17 cellular contexts compared by ENCODE assay signal in the genomic region with DNA sequence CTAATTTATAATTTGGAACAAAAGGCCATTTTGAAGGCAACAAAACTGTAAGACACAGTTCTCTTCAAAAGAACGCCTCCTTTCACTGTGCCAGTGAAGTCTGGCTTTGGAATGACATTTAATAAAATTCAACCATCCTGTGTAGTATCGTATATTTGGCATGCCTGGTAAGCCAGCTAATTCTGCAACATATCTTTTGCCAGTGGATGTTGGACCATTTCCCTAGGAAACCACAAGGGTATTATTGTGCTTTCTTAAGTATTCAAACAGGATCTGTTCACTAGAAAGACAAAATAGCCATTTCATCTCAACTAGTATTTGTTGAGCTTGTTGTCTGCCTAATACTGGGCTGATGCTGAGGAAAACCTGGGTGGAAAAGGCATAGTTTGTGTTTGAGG.
DNase-seq lines count a peak whose midpoint lies in the region; ATAC-seq and TF ChIP-seq lines count a peak whose summit lies in the region.
"Had no signal": no experiment of that assay in that cellular context is flagged by ENCODE, and none has a peak within 500 bp of the region (broad histone marks: within the 10 kb centered on the region; RNA-seq: fewer than 3 reads in every experiment).

No MANE protein-coding gene starts in this region.

- ATAC-seq in PC-3 (peak; percentile 63), HG03520 (IDR thresholded peaks at IDR 0.05; ENCODE audit: unreplicated experiment) (no peak)
- ATAC-seq in stimulated activated effector memory CD8-positive, alpha-beta T cell treated with anti-CD3 and anti-CD28 coated beads, Interleukin-12 subunit alpha, Interleukin-12 subunit beta, amount 100 ng/mL, for 72 hours, result no peak
- ATAC-seq: gastroesophageal sphincter had no signal

- CTCF ChIA-PET in PC-3 (lab: Charles Lee), result interaction anchor here (1.4 kb wide), 1 partner anchor 79 kb away, joined by 8 read pairs; no protein-coding TSS in a partner anchor

- H3K79me2 ChIP-seq in PC-3 (ENCODE audit: low read length) (no peaks in the 10 kb centered on the region), osteoblast (ENCODE audit: insufficient read depth, low read length) (no peaks in the 10 kb centered on the region)

- no peak overlapping the region for H2AFZ ChIP-seq in PC-3 (ENCODE audit: low read length)
- H2AFZ ChIP-seq in osteoblast (ENCODE audit: low read length), result no peak overlapping the region

- no peak overlapping the region for H3K4me3 Mint-ChIP-seq in stimulated activated effector memory CD8-positive, alpha-beta T cell treated with anti-CD3 and anti-CD28 coated beads, Interleukin-12 subunit alpha, Interleukin-12 subunit beta, amount 100 ng/mL, for 72 hours
- H3K4me3 Mint-ChIP-seq: nephron progenitor cell had no signal

- H3K9ac ChIP-seq in PC-3 (ENCODE audit: low read length), result no peak overlapping the region

- H3K27ac ChIP-seq in PC-3 (ENCODE audit: low read length) (no peak overlapping the region), dorsolateral prefrontal cortex (peak overlapping the region; percentile 55 to 100 (median 98)), osteoblast (ENCODE audit: low read depth, low read length) (no peak overlapping the region)
- H3K27ac ChIP-seq: colonic mucosa had no signal

- H3K4me1 ChIP-seq in PC-3 (ENCODE audit: insufficient read depth, low read length) (no peaks in the 10 kb centered on the region), osteoblast (ENCODE audit: insufficient read depth, low read length) (peaks cover 26% of the 10 kb centered on the region)
- H3K4me1 ChIP-seq: BE2C, colonic mucosa had no signal

- no peak overlapping the region for H3K4me3 ChIP-seq in PC-3 (ENCODE audit: low read length)
- H3K4me3 ChIP-seq in dorsolateral prefrontal cortex, result peak overlapping the region in 3 of 59 donors; percentile 7 to 29 (median 21)
- no peak overlapping the region for H3K4me3 ChIP-seq in osteoblast (ENCODE audit: insufficient read depth, low read length)
- H3K4me3 ChIP-seq: colonic mucosa, gastroesophageal sphincter had no signal

- no peaks in the 10 kb centered on the region for H4K20me1 ChIP-seq in PC-3 (ENCODE audit: low read length)
- H4K20me1 ChIP-seq in osteoblast (ENCODE audit: insufficient read depth, low read length), result no peaks in the 10 kb centered on the region

- H3K9me2 ChIP-seq in PC-3 (replicated peaks; ENCODE audit: low read length), result no peaks in the 10 kb centered on the region

- H3K36me3 Mint-ChIP-seq in stimulated activated effector memory CD8-positive, alpha-beta T cell treated with anti-CD3 and anti-CD28 coated beads, Interleukin-12 subunit alpha, Interleukin-12 subunit beta, amount 100 ng/mL, for 72 hours, result no peaks in the 10 kb centered on the region

- POLR2A ChIA-PET in PC-3 (lab: Charles Lee; ENCODE audit: unreplicated experiment), result interaction anchor here (0.6 to 0.8 kb wide), 2 partner anchors 84 to 171 kb away, joined by 4 to 5 read pairs; no protein-coding TSS in a partner anchor

- no peak overlapping the region for H3K27ac Mint-ChIP-seq in stimulated activated effector memory CD8-positive, alpha-beta T cell treated with anti-CD3 and anti-CD28 coated beads, Interleukin-12 subunit alpha, Interleukin-12 subunit beta, amount 100 ng/mL, for 72 hours

- TF ChIP-seq CTCF in PC-3 (conservative IDR thresholded peaks at IDR 0.05; ENCODE audit: low read depth, low read length), result no peak
- TF ChIP-seq CTCF in dorsolateral prefrontal cortex (IDR thresholded peaks at IDR 0.05 in 54 of 56, conservative IDR thresholded peaks at IDR 0.05 in 2 of 56; ENCODE audit: low read depth in 1 of 56, partially characterized antibody in 56 of 56), result peak in 13 of 56 donors; percentile 7 to 31 (median 16)
- no peak for TF ChIP-seq CTCF in osteoblast (IDR thresholded peaks at IDR 0.05; ENCODE audit: extremely low read depth, low read depth, low read length)

- BruUV-seq in PC-3 (replicated peaks; lab: Mats Ljungman, UMichigan), result no TSS peak

- DNase-seq in Ammon's horn (ENCODE audit: low spot score), result peak; percentile 71
- no peak for DNase-seq in PC-3
- no peak for DNase-seq in dorsolateral prefrontal cortex
- peak; percentile 90 for DNase-seq in osteoblast (ENCODE audit: insufficient read length, low spot score, missing footprints)
- DNase-seq in stimulated activated effector memory CD8-positive, alpha-beta T cell treated with anti-CD3 and anti-CD28 coated beads, Interleukin-12 subunit alpha, Interleukin-12 subunit beta, amount 100 ng/mL, for 72 hours (ENCODE audit: low spot score in 2 of 2), result no peak
- DNase-seq in stimulated activated CD4-positive, alpha-beta T cell treated with anti-CD3 and anti-CD28 coated beads, Interleukin-12 subunit alpha, Interleukin-12 subunit beta, amount 100 ng/mL, for 4 hours, result no peak
- no peak for DNase-seq in iPS-NIHi11 (ENCODE audit: low spot score)
- DNase-seq: activated CD4-positive, alpha-beta T cell treated with anti-CD3 and anti-CD28 coated beads for 4 hours; BE2C; colonic mucosa; GF-D8; KG1; left cardiac atrium; NCI-H2171; nephron progenitor cell had no signal

- no peaks in the 10 kb centered on the region for H3K9me3 Mint-ChIP-seq in stimulated activated effector memory CD8-positive, alpha-beta T cell treated with anti-CD3 and anti-CD28 coated beads, Interleukin-12 subunit alpha, Interleukin-12 subunit beta, amount 100 ng/mL, for 72 hours

- H3K9me3 ChIP-seq in PC-3 (ENCODE audit: low read length) (no peaks in the 10 kb centered on the region), osteoblast (ENCODE audit: low read depth, low read length) (no peaks in the 10 kb centered on the region)
- H3K9me3 ChIP-seq: BE2C, colonic mucosa, gastroesophageal sphincter had no signal

- intact Hi-C loops in PC-3 (cut with micrococcal nuclease) (no loop called here), dorsolateral prefrontal cortex (cut with DNase I) (loop anchor here in 1 of 2 donors (5.0 to 10.0 kb wide), 2 partner anchors 46 to 112 kb away; partner anchors contain the start of gene RGCC)

- no peaks in the 10 kb centered on the region for H3F3A ChIP-seq in PC-3 (ENCODE audit: low read length, unreplicated experiment)

- H3K4me1 Mint-ChIP-seq in stimulated activated effector memory CD8-positive, alpha-beta T cell treated with anti-CD3 and anti-CD28 coated beads, Interleukin-12 subunit alpha, Interleukin-12 subunit beta, amount 100 ng/mL, for 72 hours, result no peaks in the 10 kb centered on the region

- no peaks in the 10 kb centered on the region for H3K27me3 ChIP-seq in PC-3 (ENCODE audit: low read length)
- no peaks in the 10 kb centered on the region for H3K27me3 ChIP-seq in dorsolateral prefrontal cortex
- H3K27me3 ChIP-seq in osteoblast (ENCODE audit: insufficient read depth, low read length), result no peaks in the 10 kb centered on the region
- H3K27me3 ChIP-seq: BE2C, colonic mucosa, gastroesophageal sphincter had no signal

- no peak overlapping the region for H3K4me2 ChIP-seq in PC-3 (ENCODE audit: low read length)
- peak overlapping the region; percentile 24 for H3K4me2 ChIP-seq in osteoblast (ENCODE audit: insufficient read depth, low read length)

- H3K36me3 ChIP-seq in PC-3 (ENCODE audit: low read depth, low read length) (0 out of 2 replicates have a peak, but pooled peaks cover 3% of the 10 kb centered on the region), osteoblast (ENCODE audit: insufficient read depth, low read length) (no peaks in the 10 kb centered on the region)
- H3K36me3 ChIP-seq: colonic mucosa had no signal

Comparison
In these comparisons a context has a peak if more than half of its experiments do, and no peak if none do; other contexts are left out.
1. DNase-seq: peak in Ammon's horn (single experiment) and osteoblast (single experiment); none in PC-3 (single experiment), dorsolateral prefrontal cortex (0 of 10), stimulated activated effector memory CD8-positive, alpha-beta T cell treated with anti-CD3 and anti-CD28 coated beads, Interleukin-12 subunit alpha, Interleukin-12 subunit beta, amount 100 ng/mL, for 72 hours (0 of 2), stimulated activated CD4-positive, alpha-beta T cell treated with anti-CD3 and anti-CD28 coated beads, Interleukin-12 subunit alpha, Interleukin-12 subunit beta, amount 100 ng/mL, for 4 hours (single experiment) and iPS-NIHi11 (single experiment).
2. H3K27ac ChIP-seq: peak in dorsolateral prefrontal cortex (59 of 59); none in PC-3 (single experiment) and osteoblast (single experiment).